8 cellular contexts compared by ENCODE assay signal in genomic region chr6:39228992-39229767, GRCh38. TPM values are rescaled to one million over a fixed set of nuclear protein-coding genes. Genes with fewer than 3 reads are reported as not detected.
A peak's percentile ranks its signal among the peaks of the same experiment; 100 is the strongest.
DNase-seq lines count a peak whose midpoint lies in the region; ATAC-seq and TF ChIP-seq lines count a peak whose summit lies in the region.

KCNK5 (minus strand) TSS chr6:39229475; CDS start chr6:39229111, 364 bp downstream.

- intact Hi-C loops in colonic mucosa (cut with DNase I) (no loop called here), lower leg skin (cut with DNase I; ENCODE audit: low total_unique reads) (no loop called here)

- H3K27me3 ChIP-seq in colonic mucosa = no peaks in the 10 kb centered on the region

- H3K9me3 ChIP-seq in colonic mucosa = no peaks in the 10 kb centered on the region

- ATAC-seq in GM18870 (IDR thresholded peaks at IDR 0.05; ENCODE audit: unreplicated experiment) = no peak

- DNase-seq in EH (ENCODE audit: low read depth) = peak; percentile 7
- peak; percentile 9 for DNase-seq in HFF-Myc (ENCODE audit: extremely low read depth, low read depth)
- peak; percentile 73 to 83 for DNase-seq in NCI-H1930 (lab: John Stamatoyannopoulos, UW)
- peak; percentile 86 for DNase-seq in activated CD4-positive, CD25-positive, alpha-beta regulatory T cell treated with anti-CD3 and anti-CD28 coated beads, Interleukin-2, amount 50 U/mL, for 72 hours
- DNase-seq in colonic mucosa = peak; percentile 90
- DNase-seq in lower leg skin (ENCODE audit: low spot score in 2 of 2) = peak; percentile 40 to 87
- DNase-seq in stimulated activated CD4-positive, alpha-beta T cell treated with anti-CD3 and anti-CD28 coated beads, Interleukin-4, amount 100 ng/mL, for 48 hours (ENCODE audit: low read depth in 2 of 2) = peak; percentile 78 to 87

- peak within 1 kb of the TSS; percentile 86 to 96 for H3K9ac ChIP-seq in colonic mucosa (ENCODE audit: low read depth in 2 of 2, low read length in 2 of 2)

- 1 to 2% methylated on average over 22 to 38 of the region's 73 CpGs for whole genome bisulfite sequencing in lower leg skin, 2 donors

- TF ChIP-seq CTCF in HFF-Myc (IDR thresholded peaks at IDR 0.05; ENCODE audit: low read depth, low read length, missing control alignments) (peak; percentile 50), colonic mucosa (IDR thresholded peaks at IDR 0.05) (peak; percentile 85), lower leg skin (IDR thresholded peaks at IDR 0.05) (no peak)

- H3K36me3 ChIP-seq in colonic mucosa = no peaks in the 10 kb centered on the region

- H3K4me3 ChIP-seq in HFF-Myc (replicated peaks; ENCODE audit: low read depth, low read length) (peak within 1 kb of the TSS; percentile 48), colonic mucosa (peak within 1 kb of the TSS; percentile 55), lower leg skin (ENCODE audit: low read depth, poor library complexity, severe bottlenecking) (peak within 1 kb of the TSS; percentile 40)

- TF ChIP-seq POLR2A in lower leg skin (IDR thresholded peaks at IDR 0.05) = no peak

- H3K27ac ChIP-seq in colonic mucosa = peak within 1 kb of the TSS; percentile 41

- H3K4me1 ChIP-seq in colonic mucosa = no peaks in the 10 kb centered on the region

RNA-seq across cellular contexts. Expression of gene KCNK5, which starts in this region (rescaled TPM):
- total RNA-seq in colonic mucosa = 10 to 100 TPM; 26.9 to 39.6 TPM
- total RNA-seq in lower leg skin = 100 to 1,000 TPM in 1 of 4 donors, 10 to 100 TPM in 3; 10.0 to 110 (median 49.7) TPM

Comparison
In these comparisons a context has a peak if more than half of its experiments do, and no peak if none do; other contexts are left out.
1. DNase-seq: peak in every context shown above with its lines; median percentile 90 in colonic mucosa; 86 in activated CD4-positive, CD25-positive, alpha-beta regulatory T cell treated with anti-CD3 and anti-CD28 coated beads, Interleukin-2, amount 50 U/mL, for 72 hours; 82 in stimulated activated CD4-positive, alpha-beta T cell treated with anti-CD3 and anti-CD28 coated beads, Interleukin-4, amount 100 ng/mL, for 48 hours; 78 in NCI-H1930; 64 in lower leg skin; 9 in HFF-Myc; 7 in EH.
2. CTCF ChIP-seq: peak in HFF-Myc (single experiment) and colonic mucosa (single experiment); none in lower leg skin (0 of 3).
3. Peak in every context shown above with its lines, with median percentiles within 50 percentile points of each other: H3K4me3 ChIP-seq.